Comparison of ENCODE assay signal across 12 cellular contexts in the genomic region with DNA sequence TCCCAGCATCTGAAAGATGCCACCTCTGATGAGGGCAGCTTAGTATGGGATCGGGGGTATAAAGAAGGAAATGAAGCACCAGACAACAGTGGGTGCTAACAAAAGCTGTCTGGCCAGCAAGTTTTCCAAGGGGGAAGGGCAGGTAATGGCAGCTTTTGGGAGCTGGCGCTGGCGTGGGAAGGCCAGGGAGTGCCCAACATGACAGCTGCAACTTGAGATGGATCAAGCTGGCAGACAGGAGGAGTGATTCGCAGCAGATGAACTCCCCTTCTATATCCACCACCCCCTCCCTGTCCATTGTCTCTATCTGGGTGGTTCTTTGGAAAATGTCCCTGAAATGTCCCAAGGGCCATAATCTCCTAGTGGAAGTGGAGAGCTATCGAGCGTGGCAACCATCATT.
"Had no signal": no experiment of that assay in that cellular context is flagged by ENCODE, and none has a peak within 500 bp of the region (broad histone marks: within the 10 kb centered on the region; RNA-seq: fewer than 3 reads in every experiment).

No MANE protein-coding gene starts in this region.

- H3K79me2 ChIP-seq: parathyroid adenoma had no signal

- H3K27me3 Mint-ChIP-seq: activated CD8-positive, alpha-beta memory T cell treated with anti-CD3 and anti-CD28 coated beads, Interleukin-2, amount 10 ng/mL, durations not matched to agents 7 days and 5 days; activated naive CD8-positive, alpha-beta T cell treated with anti-CD3 and anti-CD28 coated beads, Interleukin-2, amount 50 U/mL, for 24 hours had no signal

- H3K4me1 ChIP-seq: parathyroid adenoma had no signal

- H3K9me3 Mint-ChIP-seq: activated naive CD8-positive, alpha-beta T cell treated with anti-CD3 and anti-CD28 coated beads, Interleukin-2, amount 50 U/mL, for 24 hours; stimulated activated effector memory CD8-positive, alpha-beta T cell treated with anti-CD3 and anti-CD28 coated beads, Interleukin-12 subunit alpha, Interleukin-12 subunit beta, amount 100 ng/mL, for 72 hours had no signal

- H3K4me3 Mint-ChIP-seq: activated CD8-positive, alpha-beta memory T cell treated with anti-CD3 and anti-CD28 coated beads, Interleukin-2, amount 10 ng/mL, durations not matched to agents 7 days and 5 days; activated naive CD8-positive, alpha-beta T cell treated with anti-CD3 and anti-CD28 coated beads, Interleukin-2, amount 50 U/mL, for 24 hours; stimulated activated effector memory CD8-positive, alpha-beta T cell treated with anti-CD3 and anti-CD28 coated beads, Interleukin-12 subunit alpha, Interleukin-12 subunit beta, amount 100 ng/mL, for 72 hours had no signal

- H2AFZ ChIP-seq: parathyroid adenoma had no signal

- H3K27ac ChIP-seq: parathyroid adenoma, tibial artery had no signal

- H3K4me1 Mint-ChIP-seq: stimulated activated effector memory CD8-positive, alpha-beta T cell treated with anti-CD3 and anti-CD28 coated beads, Interleukin-12 subunit alpha, Interleukin-12 subunit beta, amount 100 ng/mL, for 72 hours had no signal

- H3K9ac ChIP-seq: parathyroid adenoma had no signal

- H3K4me3 ChIP-seq: tibial artery had no signal

- H3K27ac Mint-ChIP-seq: activated CD8-positive, alpha-beta memory T cell treated with anti-CD3 and anti-CD28 coated beads, Interleukin-2, amount 10 ng/mL, durations not matched to agents 7 days and 5 days; activated naive CD8-positive, alpha-beta T cell treated with anti-CD3 and anti-CD28 coated beads, Interleukin-2, amount 50 U/mL, for 24 hours had no signal

- DNase-seq: activated CD4-positive, alpha-beta T cell treated with anti-CD3 and anti-CD28 coated beads for 1 hour; activated CD4-positive, alpha-beta T cell treated with anti-CD3 and anti-CD28 coated beads, Interleukin-2, amount 50 U/mL, for 48 hours; activated CD8-positive, alpha-beta memory T cell treated with anti-CD3 and anti-CD28 coated beads, Interleukin-2, amount 10 ng/mL, durations not matched to agents 7 days and 5 days; activated naive CD4-positive, alpha-beta T cell; activated naive CD8-positive, alpha-beta T cell treated with anti-CD3 and anti-CD28 coated beads, Interleukin-2, amount 50 U/mL, for 24 hours; kidney; left ventricle myocardium superior; tibial artery had no signal

- H3K27me3 ChIP-seq: tibial artery had no signal

- H3K36me3 Mint-ChIP-seq: activated CD8-positive, alpha-beta memory T cell treated with anti-CD3 and anti-CD28 coated beads, Interleukin-2, amount 10 ng/mL, durations not matched to agents 7 days and 5 days had no signal

- H3K9me3 ChIP-seq: tibial artery had no signal

- FAIRE-seq: colon, frontal cortex, kidney had no signal
